In genomic region chr1:6489383-6489765, GRCh38 we compare ENCODE assay signal across 8 cellular contexts. TPM values are rescaled to one million over a fixed set of nuclear protein-coding genes. Genes with fewer than 3 reads are reported as not detected.
DNase-seq lines count a peak whose midpoint lies in the region; TF ChIP-seq lines count a peak whose summit lies in the region.

No MANE protein-coding gene starts in this region.

- TF ChIP-seq CTCF in epithelial cell of esophagus (IDR thresholded peaks at IDR 0.05; ENCODE audit: insufficient read depth, low read depth, low read length, missing control alignments) (no peak), esophagus muscularis mucosa (IDR thresholded peaks at IDR 0.05) (no peak)

- no peaks in the 10 kb centered on the region for H3K9me3 ChIP-seq in NT2/D1 (ENCODE audit: insufficient read depth, low read length)
- no peaks in the 10 kb centered on the region for H3K9me3 ChIP-seq in esophagus muscularis mucosa

- no peaks in the 10 kb centered on the region for H3K36me3 Mint-ChIP-seq in T-helper 1 cell treated with Interleukin-12 subunit alpha and Interleukin-12 subunit beta and Interleukin-4 antibody, amounts not matched to agents 30 μg/mL and 1 μg/mL, for 36 hours (ENCODE audit: low read depth)
- no peaks in the 10 kb centered on the region for H3K36me3 Mint-ChIP-seq in activated CD4-positive, alpha-beta memory T cell treated with anti-CD3 and anti-CD28 coated beads, Interleukin-2, amount 10 ng/mL, durations not matched to agents 7 days and 5 days (ENCODE audit: low read depth)

- H3K4me1 ChIP-seq in NT2/D1 (ENCODE audit: insufficient read depth, insufficient read length) (peaks cover 26% of the 10 kb centered on the region), esophagus muscularis mucosa (peaks cover 57 to 64% (median 58%) of the 10 kb centered on the region in 4 donors)

- peak overlapping the region; percentile 68 for H3K9ac ChIP-seq in NT2/D1 (ENCODE audit: insufficient read length, low read depth)

- H3K4me3 Mint-ChIP-seq in T-helper 1 cell treated with Interleukin-12 subunit alpha and Interleukin-12 subunit beta and Interleukin-4 antibody, amounts not matched to agents 30 μg/mL and 1 μg/mL, for 36 hours: peak overlapping the region; percentile 78
- no peak overlapping the region for H3K4me3 Mint-ChIP-seq in activated CD4-positive, alpha-beta memory T cell treated with anti-CD3 and anti-CD28 coated beads, Interleukin-2, amount 10 ng/mL, durations not matched to agents 7 days and 5 days

- no peak overlapping the region for H3K27ac Mint-ChIP-seq in T-helper 1 cell treated with Interleukin-12 subunit alpha and Interleukin-12 subunit beta and Interleukin-4 antibody, amounts not matched to agents 30 μg/mL and 1 μg/mL, for 36 hours
- H3K27ac Mint-ChIP-seq in activated CD4-positive, alpha-beta memory T cell treated with anti-CD3 and anti-CD28 coated beads, Interleukin-2, amount 10 ng/mL, durations not matched to agents 7 days and 5 days: no peak overlapping the region

- H3K27me3 ChIP-seq in NT2/D1 (ENCODE audit: insufficient read depth, insufficient read length) (peaks cover 9% of the 10 kb centered on the region), esophagus muscularis mucosa (peaks cover 8 to 49% (median 16%) of the 10 kb centered on the region in 4 donors)

- intact Hi-C loops in esophagus muscularis mucosa (cut with DNase I): loop anchor here (5.0 kb wide), 1 partner anchor 158 kb away; no protein-coding TSS in a partner anchor

- H3K4me3 ChIP-seq in NT2/D1 (ENCODE audit: insufficient read length, low read depth) (no peak overlapping the region), epithelial cell of esophagus (ENCODE audit: low read length) (peak overlapping the region; percentile 99), skeletal muscle cell (ENCODE audit: low read depth, low read length) (peak overlapping the region; percentile 61), esophagus muscularis mucosa (no peak overlapping the region)

- no peaks in the 10 kb centered on the region for H3K9me3 Mint-ChIP-seq in T-helper 1 cell treated with Interleukin-12 subunit alpha and Interleukin-12 subunit beta and Interleukin-4 antibody, amounts not matched to agents 30 μg/mL and 1 μg/mL, for 36 hours
- no peaks in the 10 kb centered on the region for H3K9me3 Mint-ChIP-seq in activated CD4-positive, alpha-beta memory T cell treated with anti-CD3 and anti-CD28 coated beads, Interleukin-2, amount 10 ng/mL, durations not matched to agents 7 days and 5 days

- H3K36me3 ChIP-seq in NT2/D1 (ENCODE audit: insufficient read depth, insufficient read length, low read length) (no peaks in the 10 kb centered on the region), esophagus muscularis mucosa (no peaks in the 10 kb centered on the region)

- no peak for TF ChIP-seq EP300 in esophagus muscularis mucosa (IDR thresholded peaks at IDR 0.05)

- no peak overlapping the region for H3K27ac ChIP-seq in esophagus muscularis mucosa (replicated peaks in 1 of 4)

- WGBS in esophagus muscularis mucosa: no CpG with 5 or more reads among the region's 9 CpGs

- H3K27me3 Mint-ChIP-seq in T-helper 1 cell treated with Interleukin-12 subunit alpha and Interleukin-12 subunit beta and Interleukin-4 antibody, amounts not matched to agents 30 μg/mL and 1 μg/mL, for 36 hours (ENCODE audit: low read depth): peaks cover 30% of the 10 kb centered on the region
- peaks cover 17% of the 10 kb centered on the region for H3K27me3 Mint-ChIP-seq in activated CD4-positive, alpha-beta memory T cell treated with anti-CD3 and anti-CD28 coated beads, Interleukin-2, amount 10 ng/mL, durations not matched to agents 7 days and 5 days

- CTCF ChIA-PET in activated CD4-positive, alpha-beta memory T cell treated with anti-CD3 and anti-CD28 coated beads, Interleukin-2, amount 10 ng/mL, durations not matched to agents 7 days and 5 days (lab: Charles Lee): interaction anchor here (0.8 to 4.0 kb wide), 13 partner anchors 9 to 157 kb away, joined by 3 to 30 read pairs (median 3); partner anchors contain the start of genes NOL9 and TAS1R1

- DNase-seq in T-helper 1 cell (no peak), NT2/D1 (ENCODE audit: low read depth, low spot score) (no peak), epithelial cell of esophagus (ENCODE audit: low read depth) (peak; percentile 62), skeletal muscle cell (ENCODE audit: low read depth) (no peak), esophagus muscularis mucosa (ENCODE audit: extremely low spot score) (no peak)
- no peak for DNase-seq in activated CD4-positive, alpha-beta memory T cell treated with anti-CD3 and anti-CD28 coated beads, Interleukin-2, amount 10 ng/mL, durations not matched to agents 7 days and 5 days
- no peak for DNase-seq in activated effector memory CD4-positive, alpha-beta T cell treated with anti-CD3 and anti-CD28 coated beads, Interleukin-2, amount 50 U/mL, for 16 hours

- no peak for TF ChIP-seq POLR2A in esophagus muscularis mucosa (IDR thresholded peaks at IDR 0.05; ENCODE audit: low read depth)

- peaks cover 13% of the 10 kb centered on the region for H3K4me1 Mint-ChIP-seq in T-helper 1 cell treated with Interleukin-12 subunit alpha and Interleukin-12 subunit beta and Interleukin-4 antibody, amounts not matched to agents 30 μg/mL and 1 μg/mL, for 36 hours (ENCODE audit: low read depth)
- peaks cover 21% of the 10 kb centered on the region for H3K4me1 Mint-ChIP-seq in activated CD4-positive, alpha-beta memory T cell treated with anti-CD3 and anti-CD28 coated beads, Interleukin-2, amount 10 ng/mL, durations not matched to agents 7 days and 5 days

- POLR2A ChIA-PET in activated CD4-positive, alpha-beta memory T cell treated with anti-CD3 and anti-CD28 coated beads, Interleukin-2, amount 10 ng/mL, durations not matched to agents 7 days and 5 days (lab: Charles Lee): interaction anchor here (0.8 to 2.5 kb wide), 4 partner anchors 9 to 90 kb away, joined by 3 to 12 read pairs (median 5); partner anchors contain the start of genes NOL9, TAS1R1 and ZBTB48

RNA-seq across cellular contexts. Expression of gene PLEKHG5, which starts 2.1 kb away (rescaled TPM):
- 1 to 10 TPM; 1.7 to 2.3 TPM for total RNA-seq in activated CD4-positive, alpha-beta memory T cell treated with anti-CD3 and anti-CD28 coated beads, Interleukin-2, amount 10 ng/mL, durations not matched to agents 7 days and 5 days
- total RNA-seq in esophagus muscularis mucosa: 10 to 100 TPM in 2 of 4 donors, 1 to 10 TPM in 2; 5.8 to 18.1 (median 12.0) TPM

RNA-seq across cellular contexts. Expression of gene TNFRSF25, which starts 23.4 kb away (rescaled TPM):
- 10 to 100 TPM; 82.9 to 85.1 TPM for total RNA-seq in activated CD4-positive, alpha-beta memory T cell treated with anti-CD3 and anti-CD28 coated beads, Interleukin-2, amount 10 ng/mL, durations not matched to agents 7 days and 5 days
- 1 to 10 TPM; 2.5 to 9.1 (median 9.1) TPM for total RNA-seq in esophagus muscularis mucosa

Comparison
In these comparisons a context has a peak if more than half of its experiments do, and no peak if none do; other contexts are left out.
1. H3K4me3 ChIP-seq: peak in epithelial cell of esophagus (single experiment) and skeletal muscle cell (single experiment); none in NT2/D1 (single experiment) and esophagus muscularis mucosa (0 of 4).
2. RNA of gene TNFRSF25, which starts 23.4 kb away (total RNA-seq): 82.9 to 85.1 TPM in activated CD4-positive, alpha-beta memory T cell treated with anti-CD3 and anti-CD28 coated beads, Interleukin-2, amount 10 ng/mL, durations not matched to agents 7 days and 5 days; 2.5 to 9.1 TPM in esophagus muscularis mucosa; every median in the first group is over 4 times any median in the second.